ENCODE assay signal across 9 cellular contexts in the genomic region with DNA sequence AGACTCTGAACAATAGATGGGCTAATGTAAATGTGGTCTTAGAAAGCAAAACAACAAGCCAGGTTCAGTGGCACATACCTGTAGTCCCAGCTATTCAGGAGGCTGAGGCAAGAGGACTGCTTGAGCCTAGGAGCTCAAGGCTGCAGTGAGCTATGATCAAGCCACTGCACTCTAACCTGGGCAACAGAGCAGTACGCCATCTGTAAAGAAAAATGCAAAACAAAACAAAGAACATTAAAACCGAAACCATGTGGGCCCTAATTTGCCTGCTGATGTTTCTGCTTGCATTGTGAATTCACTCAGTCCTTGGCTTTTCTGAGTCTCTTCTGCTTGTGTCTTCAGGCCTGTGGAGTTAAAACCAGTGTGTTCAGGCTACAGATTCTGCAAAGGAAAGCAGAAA. TPM values are rescaled to one million over a fixed set of nuclear protein-coding genes. Genes with fewer than 3 reads are reported as not detected.
A peak's percentile ranks its signal among the peaks of the same experiment; 100 is the strongest.
DNase-seq lines count a peak whose midpoint lies in the region; ATAC-seq, FAIRE-seq and TF ChIP-seq lines count a peak whose summit lies in the region.
"Had no signal": no experiment of that assay in that cellular context is flagged by ENCODE, and none has a peak within 500 bp of the region (broad histone marks: within the 10 kb centered on the region; RNA-seq: fewer than 3 reads in every experiment).

No MANE protein-coding gene starts in this region.

- intact Hi-C loops in activated CD4-positive, alpha-beta memory T cell treated with anti-CD3 and anti-CD28 coated beads for 36 hours (cut with micrococcal nuclease), result loop anchor here (1.0 kb wide), 2 partner anchors 14 to 25 kb away; no protein-coding TSS in a partner anchor

- peaks cover 3% of the 10 kb centered on the region for H3K9me3 Mint-ChIP-seq in activated CD4-positive, alpha-beta memory T cell treated with anti-CD3 and anti-CD28 coated beads for 36 hours

- no peaks in the 10 kb centered on the region for H3K36me3 Mint-ChIP-seq in activated CD4-positive, alpha-beta memory T cell treated with anti-CD3 and anti-CD28 coated beads for 36 hours

- ATAC-seq in HG03025 (IDR thresholded peaks at IDR 0.05; ENCODE audit: low FRiP score, unreplicated experiment), result peak; percentile 89

- peak overlapping the region; percentile 82 for H3K27ac Mint-ChIP-seq in activated CD4-positive, alpha-beta memory T cell treated with anti-CD3 and anti-CD28 coated beads for 36 hours

- CTCF ChIA-PET in activated CD4-positive, alpha-beta memory T cell treated with anti-CD3 and anti-CD28 coated beads for 36 hours (lab: Charles Lee), result interaction anchor here (1.0 to 2.5 kb wide), 5 partner anchors 11 to 34 kb away, joined by 3 to 13 read pairs (median 5); no protein-coding TSS in a partner anchor

- H3K27me3 Mint-ChIP-seq in activated CD4-positive, alpha-beta memory T cell treated with anti-CD3 and anti-CD28 coated beads for 36 hours, result no peaks in the 10 kb centered on the region

- H3K4me1 Mint-ChIP-seq in activated CD4-positive, alpha-beta memory T cell treated with anti-CD3 and anti-CD28 coated beads for 36 hours (ENCODE audit: low read depth), result peaks cover 50% of the 10 kb centered on the region

- peak; percentile 67 for DNase-seq in GM10266 (ENCODE audit: extremely low spot score)
- no peak for DNase-seq in GM19239 (ENCODE audit: insufficient read length, low spot score)
- peak; percentile 48 for DNase-seq in activated CD4-positive, alpha-beta memory T cell treated with anti-CD3 and anti-CD28 coated beads for 36 hours
- DNase-seq in AG08395 (ENCODE audit: low spot score), result no peak
- DNase-seq in AML-193 (lab: John Stamatoyannopoulos, UW), result no peak
- DNase-seq in GDM1 (lab: John Stamatoyannopoulos, UW), result no peak
- DNase-seq in SK-N-DZ (ENCODE audit: low spot score), result no peak

- no peak overlapping the region for H3K4me3 Mint-ChIP-seq in activated CD4-positive, alpha-beta memory T cell treated with anti-CD3 and anti-CD28 coated beads for 36 hours

- peak; percentile 98 for FAIRE-seq in GM19239 (lab: Jason Lieb, UNC)
- FAIRE-seq: G401.6 had no signal

- POLR2A ChIA-PET in activated CD4-positive, alpha-beta memory T cell treated with anti-CD3 and anti-CD28 coated beads for 36 hours (lab: Charles Lee), result interaction anchor here (1.5 to 2.2 kb wide), 3 partner anchors 14 to 72 kb away, joined by 3 to 12 read pairs (median 5); no protein-coding TSS in a partner anchor

- no peak for TF ChIP-seq CTCF in GM10266 (IDR thresholded peaks at IDR 0.05; ENCODE audit: control insufficient read depth, insufficient read depth, low read depth, missing control alignments)

RNA-seq across cellular contexts. Expression of gene CCNL1, which starts 56.7 kb away (rescaled TPM):
- total RNA-seq in activated CD4-positive, alpha-beta memory T cell treated with anti-CD3 and anti-CD28 coated beads for 36 hours, result 100 to 1,000 TPM; 144 to 150 TPM
- 53.4 and 66.9 TPM in 2 replicates for polyA plus RNA-seq in SK-N-DZ (2014; cell fraction: cytosol; rRNA removed)
- 510 and 632 TPM in 2 replicates for polyA plus RNA-seq in SK-N-DZ (2014; cell fraction: nucleus; rRNA removed)

Comparison
In these comparisons a context has a peak if more than half of its experiments do, and no peak if none do; other contexts are left out.
1. DNase-seq: peak in GM10266 (single experiment) and activated CD4-positive, alpha-beta memory T cell treated with anti-CD3 and anti-CD28 coated beads for 36 hours (single experiment); none in GM19239 (single experiment), AG08395 (single experiment), AML-193 (0 of 2), GDM1 (single experiment) and SK-N-DZ (single experiment).